ENCODE assay signal across 26 cellular contexts in the genomic region with DNA sequence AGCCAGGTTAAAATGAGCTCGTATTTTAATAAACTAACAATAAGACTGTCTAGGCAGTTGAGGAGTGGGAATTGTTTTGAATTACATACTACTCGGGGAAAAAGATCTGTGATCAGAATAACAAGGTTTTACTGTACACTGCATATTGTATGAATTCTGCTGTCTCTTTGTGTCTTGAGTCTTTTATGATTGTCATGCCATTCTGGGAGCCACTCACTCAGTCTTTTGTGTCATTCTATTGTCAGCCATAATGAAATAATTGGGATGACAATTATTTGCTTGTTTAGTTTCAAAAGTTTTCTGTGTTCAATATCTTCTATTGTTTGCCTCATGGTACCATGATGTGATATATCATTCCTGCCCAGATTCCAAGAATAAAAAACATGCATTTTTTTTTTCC.
"Had no signal": no experiment of that assay in that cellular context is flagged by ENCODE, and none has a peak within 500 bp of the region (broad histone marks: within the 10 kb centered on the region; RNA-seq: fewer than 3 reads in every experiment).

No MANE protein-coding gene starts in this region.

- H3K27me3 ChIP-seq: esophagus muscularis mucosa, foreskin keratinocyte, heart right ventricle, left lung, neutrophil, ovary had no signal

- H3K27ac ChIP-seq: esophagus muscularis mucosa, foreskin keratinocyte, left lung, neutrophil, ovary, prostate gland, thoracic aorta had no signal

- DNase-seq: activated CD4-positive, alpha-beta T cell treated with anti-CD3 and anti-CD28 coated beads for 36 hours; activated CD4-positive, alpha-beta T cell treated with anti-CD3 and anti-CD28 coated beads, Interleukin-2, amount 50 U/mL, for 48 hours; activated CD4-positive, CD25-positive, alpha-beta regulatory T cell; activated CD8-positive, alpha-beta memory T cell treated with anti-CD3 and anti-CD28 coated beads for 24 hours; activated effector memory CD4-positive, alpha-beta T cell treated with anti-CD3 and anti-CD28 coated beads, Interleukin-2, amount 50 U/mL, for 16 hours; activated naive CD4-positive, alpha-beta T cell treated with anti-CD3 and anti-CD28 coated beads for 36 hours; activated naive CD8-positive, alpha-beta T cell treated with anti-CD3 and anti-CD28 coated beads, Interleukin-2, amount 10 ng/mL, durations not matched to agents 7 days and 5 days; amniotic stem cell; central memory CD4-positive, alpha-beta T cell; foreskin keratinocyte; heart right ventricle; kidney glomerular epithelial cell; left lung; mucosa of descending colon; ovary; right cardiac atrium; stimulated activated CD4-positive, alpha-beta T cell treated with anti-CD3 and anti-CD28 coated beads, Interleukin-15, amount 100 ng/mL, for 24 hours; stimulated activated CD4-positive, alpha-beta T cell treated with anti-CD3 and anti-CD28 coated beads, Interleukin-2, amount 100 ng/mL, for 24 hours; stimulated activated naive CD4-positive, alpha-beta T cell; T-helper 2 cell had no signal

- H3K36me3 ChIP-seq: esophagus muscularis mucosa, heart right ventricle, left lung, neutrophil, ovary, prostate gland, thoracic aorta had no signal

- H3K4me1 ChIP-seq: foreskin keratinocyte, prostate gland had no signal

- H3K9me3 ChIP-seq: esophagus muscularis mucosa, heart right ventricle, left lung, mucosa of descending colon, neutrophil, ovary, prostate gland, thoracic aorta had no signal

- ATAC-seq: activated CD4-positive, alpha-beta T cell treated with anti-CD3 and anti-CD28 coated beads for 36 hours; foreskin keratinocyte; left lung; mucosa of descending colon; natural killer cell treated with Interleukin-12 subunit alpha and Interleukin-12 subunit beta and Interleukin-15 and Interleukin-18, amount 100 ng/mL, for 72 hours; right cardiac atrium had no signal

- H3K4me3 ChIP-seq: esophagus muscularis mucosa, heart right ventricle, left lung, lung, mucosa of descending colon, ovary, prostate gland, thoracic aorta had no signal
